In genomic region chr6:6586671-6587526, GRCh38 we compare ENCODE assay signal across 10 cellular contexts.
DNase-seq lines count a peak whose midpoint lies in the region; ATAC-seq and FAIRE-seq lines count a peak whose summit lies in the region.
"Had no signal": no experiment of that assay in that cellular context is flagged by ENCODE, and none has a peak within 500 bp of the region (broad histone marks: within the 10 kb centered on the region; RNA-seq: fewer than 3 reads in every experiment).

No MANE protein-coding gene starts in this region.

- ATAC-seq in GM21381 (IDR thresholded peaks at IDR 0.05; ENCODE audit: unreplicated experiment) = peak; percentile 43
- peak; percentile 55 for ATAC-seq in HG03342 (IDR thresholded peaks at IDR 0.05; ENCODE audit: unreplicated experiment)
- ATAC-seq: Panc1 had no signal

- peak overlapping the region; percentile 96 for H3K27ac Mint-ChIP-seq in dendritic cell treated with granulocyte-macrophage colony-stimulating factor and Interleukin-4, amounts not matched to agents 40 ng/mL and 50 ng/mL, for 4 days

- FAIRE-seq in GM18507 (lab: Jason Lieb, UNC) = no peak
- FAIRE-seq: H1 had no signal

- H3K36me3 Mint-ChIP-seq in dendritic cell treated with granulocyte-macrophage colony-stimulating factor and Interleukin-4, amounts not matched to agents 40 ng/mL and 50 ng/mL, for 4 days (ENCODE audit: low read depth) = peaks cover 8% of the 10 kb centered on the region

- peaks cover 68% of the 10 kb centered on the region for H3K4me1 Mint-ChIP-seq in dendritic cell treated with granulocyte-macrophage colony-stimulating factor and Interleukin-4, amounts not matched to agents 40 ng/mL and 50 ng/mL, for 4 days (ENCODE audit: low read depth)

- DNase-seq in GM18507 (ENCODE audit: extremely low spot score, insufficient read length, low read depth) (peak; percentile 44), activated gamma-delta T cell treated with Interleukin-2 at 50 U/mL for 16 hours (no peak), NCI-H1436 treated with DMSO at 0.1 percent for 48 hours (lab: John Stamatoyannopoulos, UW) (no peak), NCI-H345 treated with DMSO at 0.1 percent for 48 hours (lab: John Stamatoyannopoulos, UW; ENCODE audit: unreplicated experiment) (no peak)
- DNase-seq in activated effector memory CD4-positive, alpha-beta T cell treated with Interleukin-2 at 50 U/mL for 16 hours = no peak

- no peaks in the 10 kb centered on the region for H3K27me3 Mint-ChIP-seq in dendritic cell treated with granulocyte-macrophage colony-stimulating factor and Interleukin-4, amounts not matched to agents 40 ng/mL and 50 ng/mL, for 4 days

- H3K9me3 Mint-ChIP-seq in dendritic cell treated with granulocyte-macrophage colony-stimulating factor and Interleukin-4, amounts not matched to agents 40 ng/mL and 50 ng/mL, for 4 days = no peaks in the 10 kb centered on the region

- intact Hi-C loops in dendritic cell treated with granulocyte-macrophage colony-stimulating factor and Interleukin-4, amounts not matched to agents 40 ng/mL and 50 ng/mL, for 4 days (cut with micrococcal nuclease) = no loop called here

- no peak overlapping the region for H3K4me3 Mint-ChIP-seq in dendritic cell treated with granulocyte-macrophage colony-stimulating factor and Interleukin-4, amounts not matched to agents 40 ng/mL and 50 ng/mL, for 4 days
